ENCODE assay signal across 8 cellular contexts in genomic region chr6:27176523-27177391, GRCh38.
DNase-seq lines count a peak whose midpoint lies in the region; ATAC-seq and TF ChIP-seq lines count a peak whose summit lies in the region.
"Not testable (repeated sequence)": the region's sequence is repeated elsewhere in the genome, so short reads cannot be mapped to it uniquely, and the experiment has no call there.

No MANE protein-coding gene starts in this region.

- DNase-seq in GM13976 (ENCODE audit: low spot score) (peak; percentile 54), Karpas-422 (peak; percentile 82), RKO (ENCODE audit: low spot score) (peak; percentile 58), activated T-cell treated with anti-CD3 and anti-CD28 coated beads for 4 hours (peak; percentile 65)
- DNase-seq in effector memory CD4-positive, alpha-beta T cell: peak; percentile 37 to 65 (median 61)
- not testable (repeated sequence) for DNase-seq in left lobe of liver (ENCODE audit: low spot score)

- peak overlapping the region; percentile 91 for H3K9ac ChIP-seq in Karpas-422 (ENCODE audit: low read length)

- H3K9me3 ChIP-seq in Karpas-422 (ENCODE audit: low read length); effector memory CD4-positive, alpha-beta T cell (ENCODE audit: control insufficient read depth, low read length): not testable (repeated sequence)

- ATAC-seq in left lobe of liver: peak; percentile 47

- peak overlapping the region; percentile 85 for H2AFZ ChIP-seq in Karpas-422 (ENCODE audit: low read length)

- H3K27ac ChIP-seq in 22Rv1: peak overlapping the region; percentile 95
- H3K27ac ChIP-seq in Karpas-422 (ENCODE audit: low read length): not testable (repeated sequence)
- H3K27ac ChIP-seq in effector memory CD4-positive, alpha-beta T cell (ENCODE audit: insufficient read depth, low read length, poor library complexity, severe bottlenecking): peak overlapping the region; percentile 59
- peak overlapping the region in 18 of 21 experiments; percentile 55 to 86 (median 78) for H3K27ac ChIP-seq in skin epidermis

- H3K36me3 ChIP-seq in Karpas-422 (ENCODE audit: insufficient read depth, low read length); effector memory CD4-positive, alpha-beta T cell (ENCODE audit: control insufficient read depth, insufficient read depth, low read length): not testable (repeated sequence)

- H3K79me2 ChIP-seq in Karpas-422 (ENCODE audit: low read length): not testable (repeated sequence)

- peaks cover 11% of the 10 kb centered on the region for H3K4me1 ChIP-seq in Karpas-422 (ENCODE audit: low read length)
- H3K4me1 ChIP-seq in effector memory CD4-positive, alpha-beta T cell (ENCODE audit: control insufficient read depth, insufficient read depth, low read length, poor library complexity, severe bottlenecking): not testable (repeated sequence)

- not testable (repeated sequence) for H4K20me1 ChIP-seq in Karpas-422 (ENCODE audit: insufficient read depth, low read depth, low read length)

- peak overlapping the region; percentile 91 for H3K4me3 ChIP-seq in Karpas-422 (ENCODE audit: low read length)
- peak overlapping the region; percentile 97 for H3K4me3 ChIP-seq in effector memory CD4-positive, alpha-beta T cell (ENCODE audit: insufficient read depth, low read depth, low read length, poor library complexity, severe bottlenecking)
- H3K4me3 ChIP-seq in skin epidermis: peak overlapping the region; percentile 72 to 98 (median 94)

- in situ Hi-C loops in GM13976 (cut with MboI; ENCODE audit: low sequenced_read_pairs, unreplicated experiment): loop anchor here (25.0 kb wide), 1 partner anchor 336 kb away; no protein-coding TSS in a partner anchor

- peak overlapping the region; percentile 97 for H3K4me2 ChIP-seq in Karpas-422 (ENCODE audit: low read depth, low read length, poor library complexity, severe bottlenecking)

- not testable (repeated sequence) for H3K9me2 ChIP-seq in Karpas-422 (replicated peaks; ENCODE audit: insufficient read depth, low read length)

- not testable (repeated sequence) for TF ChIP-seq CTCF in 22Rv1 (IDR thresholded peaks at IDR 0.05); GM13976 (IDR thresholded peaks at IDR 0.05; ENCODE audit: borderline replicate concordance, control extremely low read depth, extremely low read depth, insufficient read depth, missing control alignments)

- H3K27me3 ChIP-seq in Karpas-422 (ENCODE audit: low read length); effector memory CD4-positive, alpha-beta T cell (replicated peaks; ENCODE audit: control insufficient read depth, insufficient read depth, low read length, poor library complexity, severe bottlenecking): not testable (repeated sequence)
